8 cellular contexts compared by ENCODE assay signal in genomic region chr18:62186656-62187542, GRCh38. TPM values are rescaled to one million over a fixed set of nuclear protein-coding genes. Genes with fewer than 3 reads are reported as not detected.
DNase-seq lines count a peak whose midpoint lies in the region; ATAC-seq and TF ChIP-seq lines count a peak whose summit lies in the region.

A gene with protein sequence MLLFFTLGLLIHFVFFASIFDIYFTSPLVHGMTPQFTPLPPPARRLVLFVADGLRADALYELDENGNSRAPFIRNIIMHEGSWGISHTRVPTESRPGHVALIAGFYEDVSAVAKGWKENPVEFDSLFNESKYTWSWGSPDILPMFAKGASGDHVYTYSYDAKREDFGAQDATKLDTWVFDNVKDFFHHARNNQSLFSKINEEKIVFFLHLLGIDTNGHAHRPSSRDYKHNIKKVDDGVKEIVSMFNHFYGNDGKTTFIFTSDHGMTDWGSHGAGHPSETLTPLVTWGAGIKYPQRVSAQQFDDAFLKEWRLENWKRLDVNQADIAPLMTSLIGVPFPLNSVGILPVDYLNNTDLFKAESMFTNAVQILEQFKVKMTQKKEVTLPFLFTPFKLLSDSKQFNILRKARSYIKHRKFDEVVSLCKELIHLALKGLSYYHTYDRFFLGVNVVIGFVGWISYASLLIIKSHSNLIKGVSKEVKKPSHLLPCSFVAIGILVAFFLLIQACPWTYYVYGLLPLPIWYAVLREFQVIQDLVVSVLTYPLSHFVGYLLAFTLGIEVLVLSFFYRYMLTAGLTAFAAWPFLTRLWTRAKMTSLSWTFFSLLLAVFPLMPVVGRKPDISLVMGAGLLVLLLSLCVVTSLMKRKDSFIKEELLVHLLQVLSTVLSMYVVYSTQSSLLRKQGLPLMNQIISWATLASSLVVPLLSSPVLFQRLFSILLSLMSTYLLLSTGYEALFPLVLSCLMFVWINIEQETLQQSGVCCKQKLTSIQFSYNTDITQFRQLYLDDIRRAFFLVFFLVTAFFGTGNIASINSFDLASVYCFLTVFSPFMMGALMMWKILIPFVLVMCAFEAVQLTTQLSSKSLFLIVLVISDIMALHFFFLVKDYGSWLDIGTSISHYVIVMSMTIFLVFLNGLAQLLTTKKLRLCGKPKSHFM (minus strand): TSS chr18:62187056. CDS start chr18:62161353, 25,703 bp downstream.
A gene with protein sequence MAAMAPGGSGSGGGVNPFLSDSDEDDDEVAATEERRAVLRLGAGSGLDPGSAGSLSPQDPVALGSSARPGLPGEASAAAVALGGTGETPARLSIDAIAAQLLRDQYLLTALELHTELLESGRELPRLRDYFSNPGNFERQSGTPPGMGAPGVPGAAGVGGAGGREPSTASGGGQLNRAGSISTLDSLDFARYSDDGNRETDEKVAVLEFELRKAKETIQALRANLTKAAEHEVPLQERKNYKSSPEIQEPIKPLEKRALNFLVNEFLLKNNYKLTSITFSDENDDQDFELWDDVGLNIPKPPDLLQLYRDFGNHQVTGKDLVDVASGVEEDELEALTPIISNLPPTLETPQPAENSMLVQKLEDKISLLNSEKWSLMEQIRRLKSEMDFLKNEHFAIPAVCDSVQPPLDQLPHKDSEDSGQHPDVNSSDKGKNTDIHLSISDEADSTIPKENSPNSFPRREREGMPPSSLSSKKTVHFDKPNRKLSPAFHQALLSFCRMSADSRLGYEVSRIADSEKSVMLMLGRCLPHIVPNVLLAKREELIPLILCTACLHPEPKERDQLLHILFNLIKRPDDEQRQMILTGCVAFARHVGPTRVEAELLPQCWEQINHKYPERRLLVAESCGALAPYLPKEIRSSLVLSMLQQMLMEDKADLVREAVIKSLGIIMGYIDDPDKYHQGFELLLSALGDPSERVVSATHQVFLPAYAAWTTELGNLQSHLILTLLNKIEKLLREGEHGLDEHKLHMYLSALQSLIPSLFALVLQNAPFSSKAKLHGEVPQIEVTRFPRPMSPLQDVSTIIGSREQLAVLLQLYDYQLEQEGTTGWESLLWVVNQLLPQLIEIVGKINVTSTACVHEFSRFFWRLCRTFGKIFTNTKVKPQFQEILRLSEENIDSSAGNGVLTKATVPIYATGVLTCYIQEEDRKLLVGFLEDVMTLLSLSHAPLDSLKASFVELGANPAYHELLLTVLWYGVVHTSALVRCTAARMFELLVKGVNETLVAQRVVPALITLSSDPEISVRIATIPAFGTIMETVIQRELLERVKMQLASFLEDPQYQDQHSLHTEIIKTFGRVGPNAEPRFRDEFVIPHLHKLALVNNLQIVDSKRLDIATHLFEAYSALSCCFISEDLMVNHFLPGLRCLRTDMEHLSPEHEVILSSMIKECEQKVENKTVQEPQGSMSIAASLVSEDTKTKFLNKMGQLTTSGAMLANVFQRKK (plus strand): TSS chr18:62187255. CDS start chr18:62187506, 251 bp downstream.

- POLR2A ChIA-PET in naive thymus-derived CD8-positive, alpha-beta T cell (lab: Charles Lee): interaction anchor here (0.8 to 2.2 kb wide), 7 partner anchors 12 to 528 kb away, joined by 3 to 15 read pairs (median 6); partner anchors contain the start of genes PHLPP1 and ZCCHC2

- intact Hi-C loops in activated T-helper 2 cell treated with anti-CD3 and anti-CD28 coated beads, Interferon-gamma antibody, Interleukin-2, Interleukin-4, amounts not matched to agents 10 μg/mL and 5 μg/mL and 100 μg/mL, durations not matched to agents 14 hours and 24 hours and 36 hours (cut with micrococcal nuclease): loop anchor here (1.0 to 5.0 kb wide), 7 partner anchors 62 to 1235 kb away; partner anchors contain the start of genes KDSR, PHLPP1, TNFRSF11A and VPS4B

- H3K4me1 ChIP-seq in RWPE2 (ENCODE audit: insufficient read depth, poor library complexity, severe bottlenecking): peaks cover 12% of the 10 kb centered on the region

- TF ChIP-seq CTCF in RWPE2 (IDR thresholded peaks at IDR 0.05; ENCODE audit: poor library complexity, severe bottlenecking): no peak
- TF ChIP-seq CTCF in fibroblast of mammary gland (conservative IDR thresholded peaks at IDR 0.05; ENCODE audit: control insufficient read depth, insufficient read depth, low read depth, low read length): no peak

- peak within 1 kb of the TSS; percentile 60 for H3K27ac ChIP-seq in RWPE2 (ENCODE audit: poor library complexity, severe bottlenecking)

- ATAC-seq in RWPE2 (ENCODE audit: low read depth): peak; percentile 90
- ATAC-seq in naive thymus-derived CD8-positive, alpha-beta T cell: peak; percentile 91

- no peaks in the 10 kb centered on the region for H3K9me3 ChIP-seq in RWPE2 (ENCODE audit: severe bottlenecking)

- H3K36me3 Mint-ChIP-seq in activated T-helper 2 cell treated with anti-CD3 and anti-CD28 coated beads, Interferon-gamma antibody, Interleukin-2, Interleukin-4, amounts not matched to agents 10 μg/mL and 5 μg/mL and 100 μg/mL, durations not matched to agents 14 hours and 24 hours and 36 hours (ENCODE audit: low read depth): peaks cover 24% of the 10 kb centered on the region
- H3K36me3 Mint-ChIP-seq in naive thymus-derived CD8-positive, alpha-beta T cell: peaks cover 5 to 21% (median 8%) of the 10 kb centered on the region in 3 donors

- peaks cover 8% of the 10 kb centered on the region; the same call in 1 of the 2 replicates for H3K36me3 ChIP-seq in RWPE2 (ENCODE audit: low read depth)

- no peaks in the 10 kb centered on the region for H3K27me3 ChIP-seq in RWPE2 (ENCODE audit: insufficient read depth, poor library complexity, severe bottlenecking)

- peak; percentile 99 for DNase-seq in EH (ENCODE audit: low read depth)
- DNase-seq in H4 (ENCODE audit: low spot score): peak; percentile 99
- peak; percentile 98 for DNase-seq in LoVo (ENCODE audit: low spot score)
- DNase-seq in RWPE2 (ENCODE audit: low spot score): peak; percentile 94
- peak; percentile 94 for DNase-seq in activated T-helper 2 cell treated with anti-CD3 and anti-CD28 coated beads, Interferon-gamma antibody, Interleukin-2, Interleukin-4, amounts not matched to agents 10 μg/mL and 5 μg/mL and 100 μg/mL, durations not matched to agents 14 hours and 24 hours and 36 hours (ENCODE audit: low spot score)
- peak; percentile 98 for DNase-seq in fibroblast of mammary gland (ENCODE audit: low read depth)
- DNase-seq in naive thymus-derived CD8-positive, alpha-beta T cell: peak; percentile 85 to 99 (median 96)
- DNase-seq in stimulated activated naive CD4-positive, alpha-beta T cell (lab: John Stamatoyannopoulos, UW): peak; percentile 92 to 99 (median 98)

- H3K27ac Mint-ChIP-seq in activated T-helper 2 cell treated with anti-CD3 and anti-CD28 coated beads, Interferon-gamma antibody, Interleukin-2, Interleukin-4, amounts not matched to agents 10 μg/mL and 5 μg/mL and 100 μg/mL, durations not matched to agents 14 hours and 24 hours and 36 hours: peak within 1 kb of the TSS; percentile 92
- H3K27ac Mint-ChIP-seq in naive thymus-derived CD8-positive, alpha-beta T cell: peak within 1 kb of the TSS; percentile 93 to 99 (median 98)

- no peaks in the 10 kb centered on the region for H3K9me3 Mint-ChIP-seq in activated T-helper 2 cell treated with anti-CD3 and anti-CD28 coated beads, Interferon-gamma antibody, Interleukin-2, Interleukin-4, amounts not matched to agents 10 μg/mL and 5 μg/mL and 100 μg/mL, durations not matched to agents 14 hours and 24 hours and 36 hours
- H3K9me3 Mint-ChIP-seq in naive thymus-derived CD8-positive, alpha-beta T cell: no peaks in the 10 kb centered on the region

- H3K4me3 ChIP-seq in RWPE2 (ENCODE audit: severe bottlenecking): peak within 1 kb of the TSS; percentile 85
- peak within 1 kb of the TSS; percentile 96 for H3K4me3 ChIP-seq in fibroblast of mammary gland (ENCODE audit: control insufficient read depth, low read depth, low read length)

- H3K4me1 Mint-ChIP-seq in activated T-helper 2 cell treated with anti-CD3 and anti-CD28 coated beads, Interferon-gamma antibody, Interleukin-2, Interleukin-4, amounts not matched to agents 10 μg/mL and 5 μg/mL and 100 μg/mL, durations not matched to agents 14 hours and 24 hours and 36 hours (ENCODE audit: low read depth): peaks cover 42% of the 10 kb centered on the region
- peaks cover 35 to 66% (median 59%) of the 10 kb centered on the region in 4 donors for H3K4me1 Mint-ChIP-seq in naive thymus-derived CD8-positive, alpha-beta T cell

- H3K4me3 Mint-ChIP-seq in activated T-helper 2 cell treated with anti-CD3 and anti-CD28 coated beads, Interferon-gamma antibody, Interleukin-2, Interleukin-4, amounts not matched to agents 10 μg/mL and 5 μg/mL and 100 μg/mL, durations not matched to agents 14 hours and 24 hours and 36 hours (ENCODE audit: low read depth): peak within 1 kb of the TSS; percentile 97
- H3K4me3 Mint-ChIP-seq in naive thymus-derived CD8-positive, alpha-beta T cell: peak within 1 kb of the TSS; percentile 95 to 100 (median 99)

- H3K27me3 Mint-ChIP-seq in activated T-helper 2 cell treated with anti-CD3 and anti-CD28 coated beads, Interferon-gamma antibody, Interleukin-2, Interleukin-4, amounts not matched to agents 10 μg/mL and 5 μg/mL and 100 μg/mL, durations not matched to agents 14 hours and 24 hours and 36 hours (ENCODE audit: low read depth): no peaks in the 10 kb centered on the region
- H3K27me3 Mint-ChIP-seq in naive thymus-derived CD8-positive, alpha-beta T cell: no peaks in the 10 kb centered on the region

RNA-seq across cellular contexts. Expression of the first gene that starts in this region (rescaled TPM):
- 27.3 and 28.8 TPM in 2 replicates for total RNA-seq in H4 (2014; rRNA removed; shearing (Covaris generic))
- total RNA-seq in activated T-helper 2 cell treated with anti-CD3 and anti-CD28 coated beads, Interferon-gamma antibody, Interleukin-2, Interleukin-4, amounts not matched to agents 10 μg/mL and 5 μg/mL and 100 μg/mL, durations not matched to agents 14 hours and 24 hours and 36 hours: 29.4 and 29.6 TPM in 2 replicates
- 10 to 100 TPM; 25.7 to 28.5 TPM for total RNA-seq in naive thymus-derived CD8-positive, alpha-beta T cell
- 10 to 100 TPM; 10.9 to 13.4 (median 12.3) TPM for polyA plus RNA-seq in naive thymus-derived CD8-positive, alpha-beta T cell

RNA-seq across cellular contexts. Expression of the second gene that starts in this region (rescaled TPM):
- total RNA-seq in H4 (2014; rRNA removed; shearing (Covaris generic)): 19.4 and 19.7 TPM in 2 replicates
- total RNA-seq in activated T-helper 2 cell treated with anti-CD3 and anti-CD28 coated beads, Interferon-gamma antibody, Interleukin-2, Interleukin-4, amounts not matched to agents 10 μg/mL and 5 μg/mL and 100 μg/mL, durations not matched to agents 14 hours and 24 hours and 36 hours: 29.1 and 32.3 TPM in 2 replicates
- total RNA-seq in naive thymus-derived CD8-positive, alpha-beta T cell: 10 to 100 TPM; 50.5 to 53.6 TPM
- polyA plus RNA-seq in naive thymus-derived CD8-positive, alpha-beta T cell: 1 to 10 TPM; 6.8 to 9.3 (median 7.6) TPM

Comparison
In these comparisons a context has a peak if more than half of its experiments do, and no peak if none do; other contexts are left out.
1. Peak in every context shown above with its lines: DNase-seq, ATAC-seq, H3K4me3 ChIP-seq and H3K27ac ChIP-seq.